ENCODE assay signal across 18 cellular contexts in the genomic region with DNA sequence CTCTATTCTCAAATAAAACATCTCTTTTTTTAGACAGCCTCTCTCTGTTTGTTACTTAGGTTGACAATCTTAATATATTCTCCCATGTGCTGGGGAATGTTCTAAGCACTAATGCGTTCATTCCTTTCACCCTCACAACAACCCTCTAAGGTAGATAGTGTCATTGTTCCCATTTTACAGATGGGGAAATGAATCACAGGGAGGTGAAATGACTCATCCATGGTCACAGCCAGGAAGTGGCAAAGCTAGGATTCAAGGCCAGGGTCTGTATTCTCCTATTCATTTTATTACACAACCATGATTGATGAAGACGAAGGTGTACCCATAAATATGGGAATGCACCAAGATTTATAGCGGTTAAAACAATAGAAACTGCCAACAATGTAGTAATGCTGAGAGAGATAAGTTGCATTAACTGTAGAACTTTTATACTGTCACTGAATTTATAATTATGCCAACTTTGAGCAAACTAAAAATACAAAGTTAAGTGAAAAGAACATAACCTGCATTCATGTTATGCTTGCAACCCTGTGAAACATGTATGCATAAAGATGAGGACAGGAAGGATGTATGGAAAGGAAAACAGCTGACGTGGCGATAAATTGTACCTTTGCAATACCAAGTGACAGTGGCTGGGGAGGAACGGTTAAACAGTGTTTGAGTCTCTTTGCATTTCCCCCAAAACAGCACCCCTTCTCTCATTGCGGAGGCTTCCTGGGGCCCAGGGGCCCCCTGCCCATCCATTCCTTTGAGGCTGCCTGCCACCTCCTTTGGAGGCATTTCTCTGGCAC.
"Had no signal": no experiment of that assay in that cellular context is flagged by ENCODE, and none has a peak within 500 bp of the region (broad histone marks: within the 10 kb centered on the region; RNA-seq: fewer than 3 reads in every experiment).

No MANE protein-coding gene starts in this region.

- H3K4me3 ChIP-seq: cardiac muscle cell, dorsolateral prefrontal cortex, tibial nerve had no signal

- H3K27ac ChIP-seq: cardiac muscle cell, dorsolateral prefrontal cortex, WERI-Rb-1 had no signal

- H3K4me1 Mint-ChIP-seq: activated CD8-positive, alpha-beta memory T cell treated with anti-CD3 and anti-CD28 coated beads, Interleukin-2, amount 10 ng/mL, durations not matched to agents 7 days and 5 days; endodermal cell; memory B cell had no signal

- H3K9me3 Mint-ChIP-seq: activated T-cell treated with anti-CD3 and anti-CD28 coated beads, Interleukin-2, amount 50 U/mL, for 24 hours; endodermal cell; memory B cell; natural killer cell treated with Interleukin-12 subunit alpha and Interleukin-12 subunit beta and Interleukin-15 and Interleukin-18, amount 100 ng/mL, for 72 hours; T-helper 1 cell treated with Interleukin-12 subunit alpha and Interleukin-12 subunit beta and Interleukin-4 antibody, amounts not matched to agents 30 μg/mL and 1 μg/mL, for 36 hours had no signal

- H3K27me3 ChIP-seq: cardiac muscle cell, tibial nerve had no signal

- H3K27ac Mint-ChIP-seq: activated CD8-positive, alpha-beta memory T cell treated with anti-CD3 and anti-CD28 coated beads, Interleukin-2, amount 10 ng/mL, durations not matched to agents 7 days and 5 days; activated T-cell treated with anti-CD3 and anti-CD28 coated beads, Interleukin-2, amount 50 U/mL, for 24 hours; endodermal cell; memory B cell; natural killer cell treated with Interleukin-12 subunit alpha and Interleukin-12 subunit beta and Interleukin-15 and Interleukin-18, amount 100 ng/mL, for 72 hours; T-helper 1 cell treated with Interleukin-12 subunit alpha and Interleukin-12 subunit beta and Interleukin-4 antibody, amounts not matched to agents 30 μg/mL and 1 μg/mL, for 36 hours had no signal

- H3K9me3 ChIP-seq: tibial nerve had no signal

- H3K36me3 ChIP-seq: cardiac muscle cell, tibial nerve, WERI-Rb-1 had no signal

- ATAC-seq: activated CD8-positive, alpha-beta memory T cell treated with anti-CD3 and anti-CD28 coated beads, Interleukin-2, amount 10 ng/mL, durations not matched to agents 7 days and 5 days; left ventricle myocardium superior had no signal

- H3K36me3 Mint-ChIP-seq: activated CD8-positive, alpha-beta memory T cell treated with anti-CD3 and anti-CD28 coated beads, Interleukin-2, amount 10 ng/mL, durations not matched to agents 7 days and 5 days; memory B cell; natural killer cell treated with Interleukin-12 subunit alpha and Interleukin-12 subunit beta and Interleukin-15 and Interleukin-18, amount 100 ng/mL, for 72 hours had no signal

- H3K4me3 Mint-ChIP-seq: activated CD8-positive, alpha-beta memory T cell treated with anti-CD3 and anti-CD28 coated beads, Interleukin-2, amount 10 ng/mL, durations not matched to agents 7 days and 5 days; activated T-cell treated with anti-CD3 and anti-CD28 coated beads, Interleukin-2, amount 50 U/mL, for 24 hours; endodermal cell; memory B cell; natural killer cell treated with Interleukin-12 subunit alpha and Interleukin-12 subunit beta and Interleukin-15 and Interleukin-18, amount 100 ng/mL, for 72 hours; T-helper 1 cell treated with Interleukin-12 subunit alpha and Interleukin-12 subunit beta and Interleukin-4 antibody, amounts not matched to agents 30 μg/mL and 1 μg/mL, for 36 hours had no signal

- DNase-seq: activated CD4-positive, alpha-beta T cell treated with anti-CD3 and anti-CD28 coated beads, Interleukin-2, amount 50 U/mL, for 48 hours; activated CD8-positive, alpha-beta memory T cell treated with anti-CD3 and anti-CD28 coated beads, Interleukin-2, amount 10 ng/mL, durations not matched to agents 7 days and 5 days; activated gamma-delta T cell; activated T-cell treated with anti-CD3 and anti-CD28 coated beads, Interleukin-2, amount 50 U/mL, for 24 hours; dorsolateral prefrontal cortex; endodermal cell; hippocampal formation; left ventricle myocardium superior; nucleus accumbens; stimulated activated CD4-positive, alpha-beta T cell treated with anti-CD3 and anti-CD28 coated beads, Interleukin-15, amount 100 ng/mL, for 24 hours; stimulated activated CD4-positive, alpha-beta T cell treated with anti-CD3 and anti-CD28 coated beads, Interleukin-4, amount 100 ng/mL, for 1 hour; stimulated activated naive CD4-positive, alpha-beta T cell; WERI-Rb-1 had no signal
